In genomic region chr22:19880786-19881569, GRCh38 we compare ENCODE assay signal across 1 cellular context.
TF ChIP-seq lines count a peak whose summit lies in the region.

No MANE protein-coding gene starts in this region.

TF ChIP-seq in HEK293, 187 proteins besides CTCF, POLR2A, EP300 and RAD21 (continued from another document and continues in another):
- TF ChIP-seq ZNF513 (tag by site-specific recombination; IDR thresholded peaks at IDR 0.05) (no peak), ZBTB8A (tag by site-specific recombination; IDR thresholded peaks at IDR 0.05) (no peak), BCL11B (tag by site-specific recombination; IDR thresholded peaks at IDR 0.05; ENCODE audit: low read depth) (no peak), ZNF10 (tag by site-specific recombination; IDR thresholded peaks at IDR 0.05) (no peak), ZNF423 (tag by site-specific recombination; IDR thresholded peaks at IDR 0.05) (no peak), SP2 (tag by site-specific recombination; IDR thresholded peaks at IDR 0.05) (0 out of 2 replicates have a peak, but pooled peaks have one; percentile 24), ATF2 (tag by site-specific recombination; IDR thresholded peaks at IDR 0.05; ENCODE audit: low read depth) (no peak), BCL6B (tag by site-specific recombination; IDR thresholded peaks at IDR 0.05) (no peak), GLIS1 (tag by site-specific recombination; IDR thresholded peaks at IDR 0.05) (peak; percentile 70), ZSCAN4 (tag by site-specific recombination; IDR thresholded peaks at IDR 0.05) (no peak), ZFP41 (tag by site-specific recombination; IDR thresholded peaks at IDR 0.05; ENCODE audit: borderline replicate concordance) (no peak), ZNF785 (tag by site-specific recombination; IDR thresholded peaks at IDR 0.05) (no peak), SCRT2 (tag by site-specific recombination; IDR thresholded peaks at IDR 0.05) (no peak), SETDB1 (IDR thresholded peaks at IDR 0.05; ENCODE audit: insufficient read length, low read length) (no peak), ZNF248 (tag by site-specific recombination; IDR thresholded peaks at IDR 0.05) (no peak), HIC1 (tag by site-specific recombination; IDR thresholded peaks at IDR 0.05) (peak; percentile 73), ZFHX2 (tag by site-specific recombination; conservative IDR thresholded peaks at IDR 0.05) (peak; percentile 87), ZBTB26 (tag by site-specific recombination; optimal IDR thresholded peaks at IDR 0.05) (peak; percentile 10), ZNF274 (IDR thresholded peaks at IDR 0.05; ENCODE audit: low read length) (no peak), ZNF274 (tag by site-specific recombination; IDR thresholded peaks at IDR 0.05; ENCODE audit: borderline replicate concordance) (no peak), ZNF266 (tag by site-specific recombination; IDR thresholded peaks at IDR 0.05; ENCODE audit: low read depth) (no peak), ZNF596 (tag by site-specific recombination; IDR thresholded peaks at IDR 0.05) (no peak), ZNF175 (tag by site-specific recombination; IDR thresholded peaks at IDR 0.05) (no peak), ZNF518A (tag by site-specific recombination; conservative IDR thresholded peaks at IDR 0.05; ENCODE audit: low read depth) (no peak), ZNF488 (tag by site-specific recombination; IDR thresholded peaks at IDR 0.05) (no peak), ZNF843 (tag by site-specific recombination; IDR thresholded peaks at IDR 0.05) (no peak), ZNF155 (tag by site-specific recombination; IDR thresholded peaks at IDR 0.05) (no peak), ZNF398 (tag by site-specific recombination; IDR thresholded peaks at IDR 0.05) (no peak), ZNF223 (tag by site-specific recombination; IDR thresholded peaks at IDR 0.05) (no peak), WT1 (tag by site-specific recombination; IDR thresholded peaks at IDR 0.05) (0 out of 2 replicates have a peak, but pooled peaks have one; percentile 31), BCL11A (tag by site-specific recombination; IDR thresholded peaks at IDR 0.05; ENCODE audit: low read depth) (no peak), ZNF16 (tag by site-specific recombination; IDR thresholded peaks at IDR 0.05; ENCODE audit: low read depth) (no peak), IKZF3 (tag by site-specific recombination; IDR thresholded peaks at IDR 0.05) (peak; percentile 34; the same call in 1 of the 2 replicates), ZEB2 (tag by site-specific recombination; IDR thresholded peaks at IDR 0.05) (peak; percentile 73; the same call in 1 of the 2 replicates), ZBTB17 (tag by site-specific recombination; IDR thresholded peaks at IDR 0.05) (no peak; the same call in 1 of the 2 replicates), PBX3 (CRISPR knock-in tag; IDR thresholded peaks at IDR 0.05) (no peak), ZNF157 (tag by site-specific recombination; IDR thresholded peaks at IDR 0.05) (no peak), ZNF174 (tag by site-specific recombination; IDR thresholded peaks at IDR 0.05) (no peak), ZNF621 (tag by site-specific recombination; IDR thresholded peaks at IDR 0.05) (no peak), ZNF830 (tag by site-specific recombination; IDR thresholded peaks at IDR 0.05; ENCODE audit: low read depth) (no peak), KLF1 (tag by site-specific recombination; IDR thresholded peaks at IDR 0.05) (peak; percentile 79), ZNF558 (tag by site-specific recombination; IDR thresholded peaks at IDR 0.05) (no peak), ZNF610 (tag by site-specific recombination; IDR thresholded peaks at IDR 0.05; ENCODE audit: borderline replicate concordance) (no peak), ZNF140 (tag by site-specific recombination; IDR thresholded peaks at IDR 0.05) (no peak), ELK4 (IDR thresholded peaks at IDR 0.05; ENCODE audit: borderline replicate concordance, low read depth, low read length) (no peak), SP7 (tag by site-specific recombination; IDR thresholded peaks at IDR 0.05) (peak; percentile 93)
